In the genomic region with DNA sequence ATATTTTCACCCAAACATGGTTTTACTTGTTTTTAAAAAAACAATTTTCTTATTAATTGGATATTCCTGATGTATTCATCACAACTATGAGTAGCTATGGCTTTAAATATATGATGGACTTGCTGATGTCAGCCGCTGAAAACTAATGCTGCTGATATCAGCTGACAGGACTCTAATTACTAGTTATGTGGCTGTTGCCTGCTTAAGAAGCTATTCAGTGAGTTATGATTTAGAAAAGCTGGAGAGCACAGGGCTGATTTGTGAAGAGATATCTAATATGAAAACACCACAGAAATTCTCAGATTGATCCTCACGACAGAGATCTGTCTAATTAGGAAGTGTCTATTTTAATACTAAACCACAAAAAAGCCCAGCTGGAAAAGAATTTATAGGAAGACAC, we compare ENCODE assay signal across 1 cellular context.
TF ChIP-seq lines count a peak whose summit lies in the region.

No MANE protein-coding gene starts in this region.

TF ChIP-seq in HCT116, 20 proteins besides CTCF, POLR2A, EP300 and RAD21 (continued from another document):
- TF ChIP-seq, protein P1, sequence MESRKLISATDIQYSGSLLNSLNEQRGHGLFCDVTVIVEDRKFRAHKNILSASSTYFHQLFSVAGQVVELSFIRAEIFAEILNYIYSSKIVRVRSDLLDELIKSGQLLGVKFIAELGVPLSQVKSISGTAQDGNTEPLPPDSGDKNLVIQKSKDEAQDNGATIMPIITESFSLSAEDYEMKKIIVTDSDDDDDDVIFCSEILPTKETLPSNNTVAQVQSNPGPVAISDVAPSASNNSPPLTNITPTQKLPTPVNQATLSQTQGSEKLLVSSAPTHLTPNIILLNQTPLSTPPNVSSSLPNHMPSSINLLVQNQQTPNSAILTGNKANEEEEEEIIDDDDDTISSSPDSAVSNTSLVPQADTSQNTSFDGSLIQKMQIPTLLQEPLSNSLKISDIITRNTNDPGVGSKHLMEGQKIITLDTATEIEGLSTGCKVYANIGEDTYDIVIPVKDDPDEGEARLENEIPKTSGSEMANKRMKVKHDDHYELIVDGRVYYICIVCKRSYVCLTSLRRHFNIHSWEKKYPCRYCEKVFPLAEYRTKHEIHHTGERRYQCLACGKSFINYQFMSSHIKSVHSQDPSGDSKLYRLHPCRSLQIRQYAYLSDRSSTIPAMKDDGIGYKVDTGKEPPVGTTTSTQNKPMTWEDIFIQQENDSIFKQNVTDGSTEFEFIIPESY (IDR thresholded peaks at IDR 0.05; ENCODE audit: extremely low read depth, insufficient replicate concordance, low read length): no peak
- TF ChIP-seq, protein P2, sequence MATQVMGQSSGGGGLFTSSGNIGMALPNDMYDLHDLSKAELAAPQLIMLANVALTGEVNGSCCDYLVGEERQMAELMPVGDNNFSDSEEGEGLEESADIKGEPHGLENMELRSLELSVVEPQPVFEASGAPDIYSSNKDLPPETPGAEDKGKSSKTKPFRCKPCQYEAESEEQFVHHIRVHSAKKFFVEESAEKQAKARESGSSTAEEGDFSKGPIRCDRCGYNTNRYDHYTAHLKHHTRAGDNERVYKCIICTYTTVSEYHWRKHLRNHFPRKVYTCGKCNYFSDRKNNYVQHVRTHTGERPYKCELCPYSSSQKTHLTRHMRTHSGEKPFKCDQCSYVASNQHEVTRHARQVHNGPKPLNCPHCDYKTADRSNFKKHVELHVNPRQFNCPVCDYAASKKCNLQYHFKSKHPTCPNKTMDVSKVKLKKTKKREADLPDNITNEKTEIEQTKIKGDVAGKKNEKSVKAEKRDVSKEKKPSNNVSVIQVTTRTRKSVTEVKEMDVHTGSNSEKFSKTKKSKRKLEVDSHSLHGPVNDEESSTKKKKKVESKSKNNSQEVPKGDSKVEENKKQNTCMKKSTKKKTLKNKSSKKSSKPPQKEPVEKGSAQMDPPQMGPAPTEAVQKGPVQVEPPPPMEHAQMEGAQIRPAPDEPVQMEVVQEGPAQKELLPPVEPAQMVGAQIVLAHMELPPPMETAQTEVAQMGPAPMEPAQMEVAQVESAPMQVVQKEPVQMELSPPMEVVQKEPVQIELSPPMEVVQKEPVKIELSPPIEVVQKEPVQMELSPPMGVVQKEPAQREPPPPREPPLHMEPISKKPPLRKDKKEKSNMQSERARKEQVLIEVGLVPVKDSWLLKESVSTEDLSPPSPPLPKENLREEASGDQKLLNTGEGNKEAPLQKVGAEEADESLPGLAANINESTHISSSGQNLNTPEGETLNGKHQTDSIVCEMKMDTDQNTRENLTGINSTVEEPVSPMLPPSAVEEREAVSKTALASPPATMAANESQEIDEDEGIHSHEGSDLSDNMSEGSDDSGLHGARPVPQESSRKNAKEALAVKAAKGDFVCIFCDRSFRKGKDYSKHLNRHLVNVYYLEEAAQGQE (IDR thresholded peaks at IDR 0.05; ENCODE audit: low read depth): no peak
- no peak for TF ChIP-seq SIN3A (IDR thresholded peaks at IDR 0.05; ENCODE audit: low read depth)
